Comparison of ENCODE assay signal across 8 cellular contexts in the genomic region with DNA sequence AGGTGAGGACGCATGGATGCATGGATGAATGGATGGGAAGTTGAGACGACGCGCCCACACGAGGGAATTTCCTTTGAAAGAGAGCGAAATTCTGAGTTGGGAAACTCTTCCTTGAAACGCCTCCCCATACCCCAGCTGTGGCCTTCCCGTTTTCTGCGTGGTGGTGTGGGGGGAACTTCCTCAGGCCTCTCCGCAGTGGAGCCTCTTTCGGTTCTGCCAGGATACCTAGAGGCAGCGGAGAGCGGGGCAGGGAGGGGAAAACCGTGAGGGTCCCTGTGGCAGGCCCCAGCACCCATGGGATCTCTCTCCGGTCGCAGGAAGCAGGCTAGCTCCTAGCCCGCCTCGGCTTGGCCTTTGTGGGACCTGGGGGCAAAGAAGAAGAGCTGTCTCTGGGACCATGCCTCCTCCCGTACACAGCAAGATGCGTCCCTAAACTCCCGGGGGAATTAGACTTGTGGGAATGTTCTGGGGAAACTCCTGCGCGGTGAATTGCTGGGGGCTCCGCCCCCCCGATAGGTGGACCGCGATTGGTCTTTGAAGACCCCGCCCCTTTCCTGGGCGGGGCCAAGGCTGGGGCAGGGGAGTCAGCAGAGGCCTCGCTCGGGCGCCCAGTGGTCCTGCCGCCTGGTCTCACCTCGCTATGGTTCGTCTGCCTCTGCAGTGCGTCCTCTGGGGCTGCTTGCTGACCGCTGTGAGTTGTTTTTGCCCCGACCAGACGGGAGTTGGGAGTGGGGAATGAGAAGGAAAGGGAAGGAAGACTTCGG. TPM values are rescaled to one million over a fixed set of nuclear protein-coding genes. Genes with fewer than 3 reads are reported as not detected.
DNase-seq lines count a peak whose midpoint lies in the region; ATAC-seq and TF ChIP-seq lines count a peak whose summit lies in the region.

TSS of gene CD40 (plus strand) at position 611 of the 764 bp plus-strand sequence. CDS start at position 641, 30 bp downstream.

- no peaks in the 10 kb centered on the region for H3K27me3 ChIP-seq in adrenal gland

- ATAC-seq in GM19043 (IDR thresholded peaks at IDR 0.05; ENCODE audit: low read depth, unreplicated experiment) (peak; percentile 67), HG03342 (IDR thresholded peaks at IDR 0.05; ENCODE audit: unreplicated experiment) (peak; percentile 66), left cardiac atrium (peak; percentile 98)

- no peak for TF ChIP-seq POLR2A in adrenal gland (IDR thresholded peaks at IDR 0.05)

- H3K9me3 ChIP-seq in adrenal gland (replicated peaks in 1 of 3): no peaks in the 10 kb centered on the region

- 13 to 33% (median 20%) methylated on average over 10 to 40 of the region's 40 CpGs for WGBS in adrenal gland, 4 donors

- peaks cover 0 to 9% of the 10 kb centered on the region in 2 donors for H3K4me1 ChIP-seq in adrenal gland (replicated peaks in 1 of 2)

- H3K27ac ChIP-seq in adrenal gland: peak within 1 kb of the TSS in 4 of 5 donors; percentile 41 to 81 (median 63)

- peak within 1 kb of the TSS in 1 of 4 donors; percentile 61 for H3K4me3 ChIP-seq in adrenal gland

- no peak for TF ChIP-seq CTCF in AG09319 (IDR thresholded peaks at IDR 0.05; ENCODE audit: low read depth, low read length)
- TF ChIP-seq CTCF in adrenal gland (IDR thresholded peaks at IDR 0.05): no peak

- intact Hi-C loops in adrenal gland (cut with DNase I) (no loop called here), left cardiac atrium (cut with DNase I) (loop anchor here in 1 of 2 donors (10.0 kb wide), 1 partner anchor 93 kb away; the partner anchor contains the start of gene SLC12A5)

- DNase-seq in AG09319 (ENCODE audit: extremely low read depth, low read depth): peak; percentile 44
- DNase-seq in T follicular helper cell (ENCODE audit: low read depth): peak; percentile 65
- DNase-seq in adrenal gland: peak; percentile 72 to 92 (median 82)
- DNase-seq in left cardiac atrium: peak; percentile 94
- peak; percentile 43 for DNase-seq in pulmonary artery endothelial cell (ENCODE audit: low read depth, low spot score)
- peak; percentile 91 for DNase-seq in ureter (ENCODE audit: low spot score)

- peaks cover 0 to 9% of the 10 kb centered on the region in 2 donors for H3K36me3 ChIP-seq in adrenal gland (replicated peaks in 1 of 2)

RNA-seq across cellular contexts. Expression of gene CD40, which starts in this region (rescaled TPM):
- total RNA-seq in adrenal gland (10 to 100 TPM in 3 of 8 donors, 1 to 10 TPM in 5; 4.5 to 13.5 (median 9.4) TPM), left cardiac atrium (10 to 100 TPM; 11.1 to 13.7 TPM), pulmonary artery endothelial cell (9.1 and 12.7 TPM in 2 replicates), ureter (29.0 TPM)
- polyA plus RNA-seq in adrenal gland: 10 to 100 TPM in 2 of 3 donors, 1 to 10 TPM in 1; 6.8 to 20.5 (median 13.1) TPM

Comparison
In these comparisons a context has a peak if more than half of its experiments do, and no peak if none do; other contexts are left out.
1. DNase-seq: peak in every context shown above with its lines; median percentile 94 in left cardiac atrium; 91 in ureter; 82 in adrenal gland; 65 in T follicular helper cell; 44 in AG09319; 43 in pulmonary artery endothelial cell.